In the genomic region with DNA sequence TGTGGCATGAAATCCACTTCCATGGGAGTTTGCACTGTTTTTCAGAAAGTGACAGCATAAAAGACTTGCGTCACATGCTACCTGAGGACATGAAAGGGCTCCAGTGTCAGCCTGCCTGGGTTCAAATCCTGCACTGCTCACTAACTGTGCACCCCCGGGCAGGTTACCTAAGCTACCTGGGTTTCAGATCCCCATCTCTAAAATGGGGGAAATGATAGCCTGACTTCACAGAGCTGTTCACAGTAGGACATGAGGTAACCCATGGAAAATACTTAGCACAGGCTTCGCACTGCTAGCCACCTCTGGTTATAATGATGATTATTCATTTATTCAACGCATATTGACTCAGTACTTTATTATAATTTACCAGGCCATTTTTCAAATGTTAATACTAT, we compare ENCODE assay signal across 27 cellular contexts. TPM values are rescaled to one million over a fixed set of nuclear protein-coding genes. Genes with fewer than 3 reads are reported as not detected.
DNase-seq lines count a peak whose midpoint lies in the region; ATAC-seq and TF ChIP-seq lines count a peak whose summit lies in the region.
"Had no signal": no experiment of that assay in that cellular context is flagged by ENCODE, and none has a peak within 500 bp of the region (broad histone marks: within the 10 kb centered on the region; RNA-seq: fewer than 3 reads in every experiment).

No MANE protein-coding gene starts in this region.

- no peak for ATAC-seq in left cardiac atrium
- ATAC-seq in HG03175 (IDR thresholded peaks at IDR 0.05; ENCODE audit: unreplicated experiment), result no peak
- ATAC-seq in GM18873 (IDR thresholded peaks at IDR 0.05; ENCODE audit: low FRiP score, unreplicated experiment), result no peak
- ATAC-seq: gastroesophageal sphincter, left lung, sciatic nerve, T-cell had no signal

- no peak overlapping the region for H3K4me3 ChIP-seq in cardiac muscle cell
- H3K4me3 ChIP-seq: ascending aorta, gastroesophageal sphincter, left lung, Peyer's patch, thoracic aorta, uterus had no signal

- TF ChIP-seq CTCF in cardiac muscle cell (IDR thresholded peaks at IDR 0.05; ENCODE audit: low read depth, low read length) (no peak), RWPE1 (conservative IDR thresholded peaks at IDR 0.05; ENCODE audit: low read depth) (no peak), GM13977 (IDR thresholded peaks at IDR 0.05; ENCODE audit: extremely low read depth, insufficient read depth, missing control alignments) (no peak)

- in situ Hi-C loops in GM13977 (cut with MboI; ENCODE audit: low pct_unique_long_range_greater_than_20kb, low sequenced_read_pairs, unreplicated experiment), result no loop called here

- POLR2A ChIA-PET in RWPE1 (lab: Yijun Ruan, JAX; ENCODE audit: low non-redundant PET), result no interaction called here

- H3K27ac ChIP-seq in cardiac muscle cell, result peak overlapping the region; percentile 83
- H3K27ac ChIP-seq in RWPE1, result peak overlapping the region; percentile 23; the same call in 1 of the 2 replicates
- H3K27ac ChIP-seq: ascending aorta, left lung, uterus had no signal

- no peaks in the 10 kb centered on the region for H3K27me3 ChIP-seq in cardiac muscle cell
- H3K27me3 ChIP-seq: ascending aorta, gastroesophageal sphincter, left lung, Peyer's patch, uterus had no signal

- no peaks in the 10 kb centered on the region for H3K9me3 ChIP-seq in cardiac muscle cell (ENCODE audit: low read depth)
- H3K9me3 ChIP-seq: ascending aorta, gastroesophageal sphincter, left lung, Peyer's patch, thoracic aorta, uterus had no signal

- CTCF ChIA-PET in RWPE1 (lab: Yijun Ruan, JAX), result no interaction called here

- no peak for DNase-seq in cardiac muscle cell (ENCODE audit: low read depth in 1 of 2, low spot score in 1 of 2)
- no peak for DNase-seq in left cardiac atrium
- DNase-seq in RWPE1 (ENCODE audit: low spot score), result no peak
- peak; percentile 42 for DNase-seq in germinal center (ENCODE audit: low spot score)
- no peak for DNase-seq in GM13977 (ENCODE audit: low spot score)
- no peak for DNase-seq in NCI-H2081 (lab: John Stamatoyannopoulos, UW)
- DNase-seq: 8988T; activated CD4-positive, alpha-beta memory T cell treated with anti-CD3 and anti-CD28 coated beads, Interleukin-2, amount 10 ng/mL, durations not matched to agents 7 days and 5 days; activated CD8-positive, alpha-beta memory T cell treated with anti-CD3 and anti-CD28 coated beads, Interleukin-2, amount 50 U/mL, for 48 hours; activated naive CD8-positive, alpha-beta T cell treated with anti-CD3 and anti-CD28 coated beads for 36 hours; AML-193; cerebellar nuclear complex; HCEC 1CT; left lung; NCI-H1092; NCI-H1694 treated with DMSO at 0.1 percent for 48 hours; NCI-H526; Peyer's patch; stimulated activated naive CD4-positive, alpha-beta T cell treated with Interleukin-2 at 50 U/mL for 16 hours; T-cell; uterus had no signal

- intact Hi-C loops in left cardiac atrium (cut with DNase I), result loop anchor here in 1 of 2 donors (10.0 kb wide), 1 partner anchor 110 kb away; no protein-coding TSS in a partner anchor

- H3K36me3 ChIP-seq in cardiac muscle cell, result peaks cover 29% of the 10 kb centered on the region
- H3K36me3 ChIP-seq: thoracic aorta, uterus had no signal

- peaks cover 29% of the 10 kb centered on the region for H3K4me1 ChIP-seq in cardiac muscle cell (ENCODE audit: low read depth)
- H3K4me1 ChIP-seq: uterus had no signal

RNA-seq across cellular contexts. Expression of gene TBC1D7, which starts 23.1 kb away (rescaled TPM):
- 36.8 and 39.2 TPM in 2 replicates for total RNA-seq in cardiac muscle cell
- 84.5 and 108 TPM in 2 replicates for polyA plus RNA-seq in cardiac muscle cell
- total RNA-seq in left cardiac atrium, result 10 to 100 TPM; 21.6 to 36.3 TPM
